ENCODE assay signal across 1 cellular context in genomic region chr22:38056969-38057841, GRCh38.
A peak's percentile ranks its signal among the peaks of the same experiment; 100 is the strongest.
TF ChIP-seq lines count a peak whose summit lies in the region.

Gene PICK1 (plus strand): TSS chr22:38057404. CDS start chr22:38057810, 406 bp downstream.

TF ChIP-seq in HepG2, 621 proteins besides CTCF, POLR2A, EP300 and RAD21 (continued from another document and continues in another):
- TF ChIP-seq ZBTB33 (CRISPR knock-in tag; IDR thresholded peaks at IDR 0.05): no peak
- TF ChIP-seq RAD51 (IDR thresholded peaks at IDR 0.05; ENCODE audit: borderline replicate concordance): no peak
- TF ChIP-seq, protein P1, sequence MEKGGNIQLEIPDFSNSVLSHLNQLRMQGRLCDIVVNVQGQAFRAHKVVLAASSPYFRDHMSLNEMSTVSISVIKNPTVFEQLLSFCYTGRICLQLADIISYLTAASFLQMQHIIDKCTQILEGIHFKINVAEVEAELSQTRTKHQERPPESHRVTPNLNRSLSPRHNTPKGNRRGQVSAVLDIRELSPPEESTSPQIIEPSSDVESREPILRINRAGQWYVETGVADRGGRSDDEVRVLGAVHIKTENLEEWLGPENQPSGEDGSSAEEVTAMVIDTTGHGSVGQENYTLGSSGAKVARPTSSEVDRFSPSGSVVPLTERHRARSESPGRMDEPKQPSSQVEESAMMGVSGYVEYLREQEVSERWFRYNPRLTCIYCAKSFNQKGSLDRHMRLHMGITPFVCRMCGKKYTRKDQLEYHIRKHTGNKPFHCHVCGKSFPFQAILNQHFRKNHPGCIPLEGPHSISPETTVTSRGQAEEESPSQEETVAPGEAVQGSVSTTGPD (CRISPR knock-in tag; IDR thresholded peaks at IDR 0.05): no peak
- TF ChIP-seq ISL2 (CRISPR knock-in tag; IDR thresholded peaks at IDR 0.05): peak; percentile 46; the same call in 1 of the 2 replicates
- TF ChIP-seq IRF2 (CRISPR knock-in tag; IDR thresholded peaks at IDR 0.05): peak; percentile 48; the same call in 1 of the 2 replicates
- TF ChIP-seq NR2C2 (CRISPR knock-in tag; IDR thresholded peaks at IDR 0.05; ENCODE audit: borderline replicate concordance): peak; percentile 71
- TF ChIP-seq ZNF225 (CRISPR knock-in tag; IDR thresholded peaks at IDR 0.05): peak; percentile 77; the same call in 1 of the 2 replicates
- TF ChIP-seq ZNF251 (CRISPR knock-in tag; IDR thresholded peaks at IDR 0.05): no peak
- TF ChIP-seq CCDC6 (CRISPR knock-in tag; IDR thresholded peaks at IDR 0.05): no peak
- TF ChIP-seq ZNF160 (CRISPR knock-in tag; IDR thresholded peaks at IDR 0.05): no peak; the same call in 1 of the 2 replicates
- peak; percentile 30; the same call in 1 of the 2 replicates for TF ChIP-seq PATZ1 (CRISPR knock-in tag; IDR thresholded peaks at IDR 0.05)
- 0 out of 2 replicates have a peak, but pooled peaks have one; percentile 46 for TF ChIP-seq ARHGAP35 (CRISPR knock-in tag; IDR thresholded peaks at IDR 0.05; ENCODE audit: borderline replicate concordance)
- no peak for TF ChIP-seq ZNF451 (CRISPR knock-in tag; IDR thresholded peaks at IDR 0.05)
- peak; percentile 73 for TF ChIP-seq HDAC1 (CRISPR knock-in tag; IDR thresholded peaks at IDR 0.05)
- TF ChIP-seq NR2F2 (IDR thresholded peaks at IDR 0.05; ENCODE audit: borderline replicate concordance, low read depth): no peak; the same call in 1 of the 2 replicates
- no peak for TF ChIP-seq CENPT (CRISPR knock-in tag; IDR thresholded peaks at IDR 0.05; ENCODE audit: low read depth)
- TF ChIP-seq PTBP1 (IDR thresholded peaks at IDR 0.05; ENCODE audit: low read depth, low read length, poor library complexity, severe bottlenecking): no peak
- TF ChIP-seq FOSL1 (CRISPR knock-in tag; IDR thresholded peaks at IDR 0.05; ENCODE audit: borderline replicate concordance): no peak; the same call in 1 of the 2 replicates
- TF ChIP-seq ZNF337 (CRISPR knock-in tag; IDR thresholded peaks at IDR 0.05; ENCODE audit: borderline replicate concordance, low read depth): no peak
- peak; percentile 9; the same call in 1 of the 2 replicates for TF ChIP-seq ZNF331 (CRISPR knock-in tag; IDR thresholded peaks at IDR 0.05)
- TF ChIP-seq ESRRA (CRISPR knock-in tag; IDR thresholded peaks at IDR 0.05; ENCODE audit: low read depth): no peak
- TF ChIP-seq SMARCE1 (IDR thresholded peaks at IDR 0.05; ENCODE audit: borderline replicate concordance): no peak
- TF ChIP-seq ELF4 (CRISPR knock-in tag; IDR thresholded peaks at IDR 0.05; ENCODE audit: borderline replicate concordance): peak; percentile 44; the same call in 1 of the 2 replicates
- no peak for TF ChIP-seq STAT5B (CRISPR knock-in tag; IDR thresholded peaks at IDR 0.05)
- TF ChIP-seq SAP130 (CRISPR knock-in tag; IDR thresholded peaks at IDR 0.05; ENCODE audit: low read depth): peak; percentile 75
- peak; percentile 98 for TF ChIP-seq YY1 (IDR thresholded peaks at IDR 0.05; ENCODE audit: insufficient read depth, insufficient replicate concordance, low read depth, low read length)
- TF ChIP-seq YEATS4 (CRISPR knock-in tag; IDR thresholded peaks at IDR 0.05; ENCODE audit: borderline replicate concordance): peak; percentile 63; the same call in 1 of the 2 replicates
- no peak for TF ChIP-seq MATR3 (CRISPR knock-in tag; IDR thresholded peaks at IDR 0.05)
- 0 out of 2 replicates have a peak, but pooled peaks have one; percentile 64 for TF ChIP-seq ZNF782 (CRISPR knock-in tag; IDR thresholded peaks at IDR 0.05; ENCODE audit: borderline replicate concordance)
- TF ChIP-seq ZBTB4 (CRISPR knock-in tag; IDR thresholded peaks at IDR 0.05; ENCODE audit: borderline replicate concordance): peak; percentile 36; the same call in 1 of the 2 replicates
- TF ChIP-seq HMGXB4 (CRISPR knock-in tag; IDR thresholded peaks at IDR 0.05; ENCODE audit: borderline replicate concordance in 1 of 2, low read depth in 1 of 2): peak; percentile 36 to 53; a peak in 2 of 4 replicates
- no peak for TF ChIP-seq ZNF839 (CRISPR knock-in tag; IDR thresholded peaks at IDR 0.05; ENCODE audit: borderline replicate concordance)
- no peak for TF ChIP-seq SOX5 (CRISPR knock-in tag; IDR thresholded peaks at IDR 0.05; ENCODE audit: borderline replicate concordance)
- no peak for TF ChIP-seq ZNF510 (CRISPR knock-in tag; IDR thresholded peaks at IDR 0.05; ENCODE audit: low read depth)
- peak; percentile 62 for TF ChIP-seq ELF3 (CRISPR knock-in tag; IDR thresholded peaks at IDR 0.05)
- TF ChIP-seq SIN3A (IDR thresholded peaks at IDR 0.05; ENCODE audit: borderline replicate concordance, low read depth, low read length): peak; percentile 79; the same call in 1 of the 2 replicates
- TF ChIP-seq HOXA3 (CRISPR knock-in tag; IDR thresholded peaks at IDR 0.05): peak; percentile 95
- TF ChIP-seq NR1H2 (CRISPR knock-in tag; IDR thresholded peaks at IDR 0.05; ENCODE audit: borderline replicate concordance, low read depth): no peak
- no peak for TF ChIP-seq NONO (IDR thresholded peaks at IDR 0.05)
- TF ChIP-seq NONO (CRISPR knock-in tag; conservative IDR thresholded peaks at IDR 0.05): peak; percentile 68; the same call in 1 of the 2 replicates
- TF ChIP-seq ZNF282 (IDR thresholded peaks at IDR 0.05; ENCODE audit: partially characterized antibody): no peak
- TF ChIP-seq RBM22 (optimal IDR thresholded peaks at IDR 0.05; ENCODE audit: low read length): no peak
- TF ChIP-seq MTA1 (CRISPR knock-in tag; IDR thresholded peaks at IDR 0.05; ENCODE audit: borderline replicate concordance): peak; percentile 60; the same call in 1 of the 2 replicates
- peak; percentile 75 for TF ChIP-seq ASH2L (IDR thresholded peaks at IDR 0.05; ENCODE audit: insufficient read length, low read depth, low read length)
- peak; percentile 70; the same call in 1 of the 2 replicates for TF ChIP-seq SP4 (CRISPR knock-in tag; IDR thresholded peaks at IDR 0.05)
- TF ChIP-seq, protein P2, sequence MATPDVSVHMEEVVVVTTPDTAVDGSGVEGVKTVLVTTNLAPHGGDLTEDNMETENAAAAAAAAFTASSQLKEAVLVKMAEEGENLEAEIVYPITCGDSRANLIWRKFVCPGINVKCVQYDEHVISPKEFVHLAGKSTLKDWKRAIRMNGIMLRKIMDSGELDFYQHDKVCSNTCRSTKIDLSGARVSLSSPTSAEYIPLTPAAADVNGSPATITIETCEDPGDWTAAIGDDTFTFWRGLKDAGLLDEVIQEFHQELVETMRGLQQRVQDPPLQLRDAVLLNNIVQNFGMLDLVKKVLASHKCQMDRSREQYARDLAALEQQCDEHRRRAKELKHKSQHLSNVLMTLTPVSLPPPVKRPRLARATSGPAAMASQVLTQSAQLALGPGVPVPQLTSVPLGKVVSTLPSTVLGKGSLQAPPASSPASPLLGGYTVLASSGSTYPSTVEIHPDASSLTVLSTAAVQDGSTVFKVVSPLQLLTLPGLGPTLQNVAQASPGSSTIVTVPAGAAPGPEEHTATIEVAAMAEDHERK (CRISPR knock-in tag; IDR thresholded peaks at IDR 0.05; ENCODE audit: low read depth): no peak
- TF ChIP-seq ZNF567 (CRISPR knock-in tag; IDR thresholded peaks at IDR 0.05; ENCODE audit: borderline replicate concordance): no peak
- TF ChIP-seq GATAD2A (CRISPR knock-in tag; IDR thresholded peaks at IDR 0.05): peak; percentile 27; the same call in 1 of the 2 replicates
- TF ChIP-seq REST (IDR thresholded peaks at IDR 0.05; ENCODE audit: borderline replicate concordance in 1 of 2, low read depth in 1 of 2, low read length in 2 of 2): no peak
- TF ChIP-seq, protein P3, sequence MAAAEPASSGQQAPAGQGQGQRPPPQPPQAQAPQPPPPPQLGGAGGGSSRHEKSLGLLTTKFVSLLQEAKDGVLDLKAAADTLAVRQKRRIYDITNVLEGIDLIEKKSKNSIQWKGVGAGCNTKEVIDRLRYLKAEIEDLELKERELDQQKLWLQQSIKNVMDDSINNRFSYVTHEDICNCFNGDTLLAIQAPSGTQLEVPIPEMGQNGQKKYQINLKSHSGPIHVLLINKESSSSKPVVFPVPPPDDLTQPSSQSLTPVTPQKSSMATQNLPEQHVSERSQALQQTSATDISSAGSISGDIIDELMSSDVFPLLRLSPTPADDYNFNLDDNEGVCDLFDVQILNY (CRISPR knock-in tag; conservative IDR thresholded peaks at IDR 0.05): no peak
- no peak for TF ChIP-seq TCF7L2 (IDR thresholded peaks at IDR 0.05; ENCODE audit: low read depth, low read length)
- TF ChIP-seq EEA1 (CRISPR knock-in tag; IDR thresholded peaks at IDR 0.05; ENCODE audit: borderline replicate concordance): 0 out of 2 replicates have a peak, but pooled peaks have one; percentile 15
